ENCODE assay signal across 35 cellular contexts in genomic region chr7:116978006-116978405, GRCh38.
"Had no signal": no experiment of that assay in that cellular context is flagged by ENCODE, and none has a peak within 500 bp of the region (broad histone marks: within the 10 kb centered on the region; RNA-seq: fewer than 3 reads in every experiment).

No MANE protein-coding gene starts in this region.

- H3K4me1 Mint-ChIP-seq: activated CD4-positive, alpha-beta T cell treated with anti-CD3 and anti-CD28 coated beads, Interleukin-2, amount 10 ng/mL, durations not matched to agents 24 days and 14 days; activated naive CD4-positive, alpha-beta T cell treated with anti-CD3 and anti-CD28 coated beads, Interleukin-2, amount 50 U/mL, for 24 hours; activated naive CD8-positive, alpha-beta T cell treated with anti-CD3 and anti-CD28 coated beads, Interleukin-2, amount 10 ng/mL, durations not matched to agents 7 days and 5 days had no signal

- H3K9me3 Mint-ChIP-seq: activated CD4-positive, alpha-beta T cell treated with anti-CD3 and anti-CD28 coated beads, Interleukin-2, amount 10 ng/mL, durations not matched to agents 24 days and 14 days; activated CD8-positive, alpha-beta T cell treated with anti-CD3 and anti-CD28 coated beads for 36 hours; activated naive CD4-positive, alpha-beta T cell treated with anti-CD3 and anti-CD28 coated beads, Interleukin-2, amount 50 U/mL, for 24 hours; activated naive CD8-positive, alpha-beta T cell treated with anti-CD3 and anti-CD28 coated beads, Interleukin-2, amount 10 ng/mL, durations not matched to agents 7 days and 5 days; activated T-cell treated with anti-CD3 and anti-CD28 coated beads, Interleukin-2, amount 50 U/mL, for 24 hours; activated T-helper 2 cell treated with anti-CD3 and anti-CD28 coated beads, Interferon-gamma antibody, Interleukin-2, Interleukin-4, amounts not matched to agents 10 μg/mL and 5 μg/mL and 100 μg/mL, durations not matched to agents 14 hours and 24 hours and 36 hours; T-helper 1 cell treated with Interleukin-12 subunit alpha and Interleukin-12 subunit beta and Interleukin-4 antibody, amounts not matched to agents 30 μg/mL and 1 μg/mL, for 36 hours; T-helper 2 cell treated with Interferon-gamma antibody and Interleukin-4, amounts not matched to agents 5 μg/mL and 100 μg/mL, for 36 hours had no signal

- H3K36me3 ChIP-seq: ascending aorta, breast epithelium, Peyer's patch, SJSA1, WERI-Rb-1 had no signal

- H3K4me2 ChIP-seq: SK-N-SH had no signal

- DNase-seq: activated CD4-positive, alpha-beta T cell treated with anti-CD3 and anti-CD28 coated beads for 1 hour; activated CD4-positive, alpha-beta T cell treated with anti-CD3 and anti-CD28 coated beads, Interleukin-2, amount 10 ng/mL, durations not matched to agents 24 days and 14 days; activated CD4-positive, alpha-beta T cell treated with anti-CD3 and anti-CD28 coated beads, Interleukin-2, amount 50 U/mL, for 4 hours; activated CD4-positive, CD25-positive, alpha-beta regulatory T cell; activated CD8-positive, alpha-beta T cell treated with anti-CD3 and anti-CD28 coated beads for 36 hours; activated gamma-delta T cell; activated naive CD4-positive, alpha-beta T cell treated with Interleukin-2 at 50 U/mL for 16 hours; activated naive CD8-positive, alpha-beta T cell treated with anti-CD3 and anti-CD28 coated beads, Interleukin-2, amount 10 ng/mL, durations not matched to agents 7 days and 5 days; activated T-cell treated with anti-CD3 and anti-CD28 coated beads, Interleukin-2, amount 50 U/mL, for 24 hours; amygdala; body of pancreas; NCI-H1048; NCI-H1105 treated with DMSO at 0.1 percent for 48 hours; NCI-H1436; NCI-H1694; NCI-H1930; NCI-H2081 treated with DMSO at 0.1 percent for 48 hours; NCI-H226; NCI-H446 treated with DMSO at 0.1 percent for 48 hours; NCI-H524; NCI-H69; NCI-H82; PC-3; Peyer's patch; RPMI8226; SHP77 treated with DMSO at 0.1 percent for 48 hours; SK-N-SH; WERI-Rb-1 had no signal

- H3K27me3 ChIP-seq: ascending aorta, body of pancreas, breast epithelium, Peyer's patch, SJSA1 had no signal

- H3K4me3 ChIP-seq: ascending aorta, body of pancreas, breast epithelium, Peyer's patch, SJSA1 had no signal

- H3K4me3 Mint-ChIP-seq: activated CD4-positive, alpha-beta T cell treated with anti-CD3 and anti-CD28 coated beads, Interleukin-2, amount 10 ng/mL, durations not matched to agents 24 days and 14 days; activated CD8-positive, alpha-beta T cell treated with anti-CD3 and anti-CD28 coated beads for 36 hours; activated naive CD4-positive, alpha-beta T cell treated with anti-CD3 and anti-CD28 coated beads, Interleukin-2, amount 50 U/mL, for 24 hours; activated naive CD8-positive, alpha-beta T cell treated with anti-CD3 and anti-CD28 coated beads, Interleukin-2, amount 10 ng/mL, durations not matched to agents 7 days and 5 days; activated T-cell treated with anti-CD3 and anti-CD28 coated beads, Interleukin-2, amount 50 U/mL, for 24 hours; T-helper 1 cell treated with Interleukin-12 subunit alpha and Interleukin-12 subunit beta and Interleukin-4 antibody, amounts not matched to agents 30 μg/mL and 1 μg/mL, for 36 hours; T-helper 2 cell treated with Interferon-gamma antibody and Interleukin-4, amounts not matched to agents 5 μg/mL and 100 μg/mL, for 36 hours had no signal

- H3K9ac ChIP-seq: SK-N-SH had no signal

- H3K36me3 Mint-ChIP-seq: activated naive CD8-positive, alpha-beta T cell treated with anti-CD3 and anti-CD28 coated beads, Interleukin-2, amount 10 ng/mL, durations not matched to agents 7 days and 5 days had no signal

- H3K27me3 Mint-ChIP-seq: activated CD4-positive, alpha-beta T cell treated with anti-CD3 and anti-CD28 coated beads, Interleukin-2, amount 10 ng/mL, durations not matched to agents 24 days and 14 days; activated CD8-positive, alpha-beta T cell treated with anti-CD3 and anti-CD28 coated beads for 36 hours; activated naive CD4-positive, alpha-beta T cell treated with anti-CD3 and anti-CD28 coated beads, Interleukin-2, amount 50 U/mL, for 24 hours; activated naive CD8-positive, alpha-beta T cell treated with anti-CD3 and anti-CD28 coated beads, Interleukin-2, amount 10 ng/mL, durations not matched to agents 7 days and 5 days; activated T-cell treated with anti-CD3 and anti-CD28 coated beads, Interleukin-2, amount 50 U/mL, for 24 hours had no signal

- H3K4me1 ChIP-seq: body of pancreas, breast epithelium, Peyer's patch had no signal

- H3K27ac ChIP-seq: ascending aorta, body of pancreas, breast epithelium, Peyer's patch, SJSA1, WERI-Rb-1 had no signal

- ATAC-seq: activated CD8-positive, alpha-beta T cell treated with anti-CD3 and anti-CD28 coated beads for 36 hours; body of pancreas; PC-3 had no signal

- H3K27ac Mint-ChIP-seq: activated CD4-positive, alpha-beta T cell treated with anti-CD3 and anti-CD28 coated beads, Interleukin-2, amount 10 ng/mL, durations not matched to agents 24 days and 14 days; activated CD8-positive, alpha-beta T cell treated with anti-CD3 and anti-CD28 coated beads for 36 hours; activated naive CD4-positive, alpha-beta T cell treated with anti-CD3 and anti-CD28 coated beads, Interleukin-2, amount 50 U/mL, for 24 hours; activated naive CD8-positive, alpha-beta T cell treated with anti-CD3 and anti-CD28 coated beads, Interleukin-2, amount 10 ng/mL, durations not matched to agents 7 days and 5 days; activated T-cell treated with anti-CD3 and anti-CD28 coated beads, Interleukin-2, amount 50 U/mL, for 24 hours; activated T-helper 2 cell treated with anti-CD3 and anti-CD28 coated beads, Interferon-gamma antibody, Interleukin-2, Interleukin-4, amounts not matched to agents 10 μg/mL and 5 μg/mL and 100 μg/mL, durations not matched to agents 14 hours and 24 hours and 36 hours; T-helper 1 cell treated with Interleukin-12 subunit alpha and Interleukin-12 subunit beta and Interleukin-4 antibody, amounts not matched to agents 30 μg/mL and 1 μg/mL, for 36 hours; T-helper 2 cell treated with Interferon-gamma antibody and Interleukin-4, amounts not matched to agents 5 μg/mL and 100 μg/mL, for 36 hours had no signal

- H3K9me3 ChIP-seq: ascending aorta, body of pancreas, breast epithelium, Peyer's patch, SJSA1, SK-N-SH had no signal
